ENCODE assay signal across 1 cellular context in the genomic region with DNA sequence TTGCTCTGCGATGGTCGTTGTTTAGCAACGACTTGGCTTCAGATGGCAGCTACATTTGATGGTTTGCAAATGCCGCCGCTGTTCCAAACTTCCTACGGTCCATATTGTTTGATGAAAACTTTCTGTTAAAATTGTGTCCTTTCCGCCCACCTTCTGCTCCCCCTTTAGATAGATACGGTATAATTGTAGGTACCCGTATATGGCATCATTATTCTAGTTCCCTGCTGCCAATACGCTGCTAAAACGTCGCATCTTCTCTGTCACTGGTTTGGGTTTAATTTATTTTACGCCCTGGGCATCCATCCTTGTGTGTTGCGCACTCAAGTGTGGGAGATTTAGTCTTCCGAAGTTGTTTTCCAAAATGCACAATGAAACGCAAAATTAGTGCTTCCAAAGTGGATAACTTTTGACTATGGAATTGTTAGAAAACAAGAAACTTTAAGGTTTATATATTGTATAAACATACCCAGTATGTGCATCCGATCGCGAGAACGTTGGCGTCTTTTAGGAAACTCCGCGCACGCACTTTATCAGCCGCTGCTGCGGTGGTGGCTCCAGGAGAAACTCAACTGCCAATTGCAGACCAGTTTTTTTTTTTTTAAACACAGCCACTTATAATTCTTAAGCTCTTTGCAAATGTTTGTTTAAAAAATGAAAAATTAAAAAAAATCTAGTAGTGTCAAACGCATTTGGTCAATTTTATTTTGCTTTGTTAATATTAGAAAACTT.
TF ChIP-seq lines count a peak whose summit lies in the region.

No MANE protein-coding gene starts in this region.

TF ChIP-seq in WTC11, 78 proteins besides CTCF, POLR2A, EP300 and RAD21 (continued from another document):
- TF ChIP-seq, protein P1, sequence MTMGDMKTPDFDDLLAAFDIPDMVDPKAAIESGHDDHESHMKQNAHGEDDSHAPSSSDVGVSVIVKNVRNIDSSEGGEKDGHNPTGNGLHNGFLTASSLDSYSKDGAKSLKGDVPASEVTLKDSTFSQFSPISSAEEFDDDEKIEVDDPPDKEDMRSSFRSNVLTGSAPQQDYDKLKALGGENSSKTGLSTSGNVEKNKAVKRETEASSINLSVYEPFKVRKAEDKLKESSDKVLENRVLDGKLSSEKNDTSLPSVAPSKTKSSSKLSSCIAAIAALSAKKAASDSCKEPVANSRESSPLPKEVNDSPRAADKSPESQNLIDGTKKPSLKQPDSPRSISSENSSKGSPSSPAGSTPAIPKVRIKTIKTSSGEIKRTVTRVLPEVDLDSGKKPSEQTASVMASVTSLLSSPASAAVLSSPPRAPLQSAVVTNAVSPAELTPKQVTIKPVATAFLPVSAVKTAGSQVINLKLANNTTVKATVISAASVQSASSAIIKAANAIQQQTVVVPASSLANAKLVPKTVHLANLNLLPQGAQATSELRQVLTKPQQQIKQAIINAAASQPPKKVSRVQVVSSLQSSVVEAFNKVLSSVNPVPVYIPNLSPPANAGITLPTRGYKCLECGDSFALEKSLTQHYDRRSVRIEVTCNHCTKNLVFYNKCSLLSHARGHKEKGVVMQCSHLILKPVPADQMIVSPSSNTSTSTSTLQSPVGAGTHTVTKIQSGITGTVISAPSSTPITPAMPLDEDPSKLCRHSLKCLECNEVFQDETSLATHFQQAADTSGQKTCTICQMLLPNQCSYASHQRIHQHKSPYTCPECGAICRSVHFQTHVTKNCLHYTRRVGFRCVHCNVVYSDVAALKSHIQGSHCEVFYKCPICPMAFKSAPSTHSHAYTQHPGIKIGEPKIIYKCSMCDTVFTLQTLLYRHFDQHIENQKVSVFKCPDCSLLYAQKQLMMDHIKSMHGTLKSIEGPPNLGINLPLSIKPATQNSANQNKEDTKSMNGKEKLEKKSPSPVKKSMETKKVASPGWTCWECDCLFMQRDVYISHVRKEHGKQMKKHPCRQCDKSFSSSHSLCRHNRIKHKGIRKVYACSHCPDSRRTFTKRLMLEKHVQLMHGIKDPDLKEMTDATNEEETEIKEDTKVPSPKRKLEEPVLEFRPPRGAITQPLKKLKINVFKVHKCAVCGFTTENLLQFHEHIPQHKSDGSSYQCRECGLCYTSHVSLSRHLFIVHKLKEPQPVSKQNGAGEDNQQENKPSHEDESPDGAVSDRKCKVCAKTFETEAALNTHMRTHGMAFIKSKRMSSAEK (CRISPR knock-in tag; IDR thresholded peaks at IDR 0.05; ENCODE audit: borderline replicate concordance): no peak
- TF ChIP-seq ZNF121 (CRISPR knock-in tag; IDR thresholded peaks at IDR 0.05): no peak
- no peak for TF ChIP-seq IRF2 (CRISPR knock-in tag; IDR thresholded peaks at IDR 0.05; ENCODE audit: borderline replicate concordance, low read depth)
